In the genomic region with DNA sequence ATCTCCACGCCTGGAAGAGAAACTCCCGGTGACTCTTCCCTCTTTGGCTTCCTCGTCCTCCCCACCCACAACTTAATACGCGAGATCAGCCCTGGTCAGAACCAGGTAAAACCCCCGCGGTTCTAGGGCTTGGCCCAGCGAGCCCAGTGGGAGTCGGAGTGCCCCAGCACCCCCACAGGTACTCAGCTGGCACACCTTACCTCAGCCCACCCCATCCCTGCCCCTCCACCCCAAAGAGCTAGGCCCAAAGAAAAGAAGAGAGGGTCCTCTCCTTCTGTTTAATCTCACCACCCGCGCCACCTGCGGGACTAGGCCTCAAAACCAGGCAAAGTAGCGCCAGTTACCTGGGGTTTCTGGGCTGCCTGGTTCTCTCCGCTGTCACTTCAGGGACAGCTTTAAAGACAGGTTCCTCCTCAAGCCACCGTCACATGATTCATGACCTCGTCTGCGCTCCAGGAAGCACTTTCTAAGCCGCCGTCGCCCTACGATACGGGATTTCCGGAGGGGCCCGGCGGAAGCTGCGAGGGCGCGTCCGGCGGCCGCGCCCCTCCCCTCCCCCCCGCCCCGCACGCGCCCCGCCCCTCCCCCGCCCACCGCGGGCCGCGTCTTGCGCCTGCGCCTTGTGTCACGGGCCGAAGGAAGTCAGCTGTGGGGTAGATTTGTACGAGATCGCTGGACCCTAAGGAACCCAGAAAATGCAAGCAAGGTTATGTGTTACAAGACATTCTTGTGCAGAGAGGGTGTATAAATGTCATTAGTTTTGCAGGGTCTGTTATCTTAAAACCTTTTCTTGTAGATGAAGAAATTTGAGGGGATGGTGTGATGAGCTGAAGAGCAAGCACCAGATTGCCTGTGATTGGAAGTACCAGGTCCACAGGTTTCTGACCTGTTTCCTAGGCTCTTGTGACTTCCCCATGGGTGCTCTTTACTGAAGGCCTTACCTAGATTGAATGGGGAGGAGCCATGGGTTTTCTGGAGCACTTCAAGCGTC, we compare ENCODE assay signal across 8 cellular contexts. TPM values are rescaled to one million over a fixed set of nuclear protein-coding genes. Genes with fewer than 3 reads are reported as not detected.
DNase-seq lines count a peak whose midpoint lies in the region; TF ChIP-seq lines count a peak whose summit lies in the region.

A gene with protein sequence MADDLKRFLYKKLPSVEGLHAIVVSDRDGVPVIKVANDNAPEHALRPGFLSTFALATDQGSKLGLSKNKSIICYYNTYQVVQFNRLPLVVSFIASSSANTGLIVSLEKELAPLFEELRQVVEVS (minus strand): TSS at position 437 of the 991 bp plus-strand sequence. CDS start 464 bp downstream, outside the sequence.

- no peaks in the 10 kb centered on the region for H3K36me3 Mint-ChIP-seq in neural progenitor cell

- no peaks in the 10 kb centered on the region for H3K9me3 Mint-ChIP-seq in neural progenitor cell

- peak within 1 kb of the TSS; percentile 98 for H3K4me3 Mint-ChIP-seq in neural progenitor cell

- H3F3A ChIP-seq in neural progenitor cell (ENCODE audit: low read depth): peaks cover 15% of the 10 kb centered on the region

- peaks cover 3% of the 10 kb centered on the region for H3K27me3 Mint-ChIP-seq in neural progenitor cell (ENCODE audit: insufficient read depth, low read depth)

- H3K9me3 ChIP-seq in SJSA1 (replicated peaks) (no peaks in the 10 kb centered on the region), neural progenitor cell (ENCODE audit: low read depth) (no peaks in the 10 kb centered on the region), stomach smooth muscle (ENCODE audit: control insufficient read depth in 2 of 2, low read length in 2 of 2) (no peaks in the 10 kb centered on the region)

- peak within 1 kb of the TSS; percentile 75 for H3K4me3 ChIP-seq in SJSA1
- H3K4me3 ChIP-seq in neural progenitor cell: peak within 1 kb of the TSS; percentile 97
- peak within 1 kb of the TSS; percentile 90 to 91 for H3K4me3 ChIP-seq in stomach smooth muscle (ENCODE audit: low read length in 2 of 2)

- DNase-seq in GF-D8 (lab: John Stamatoyannopoulos, UW) (peak; percentile 84), HEK293T (ENCODE audit: extremely low spot score) (peak; percentile 91), MV-4-11 (lab: John Stamatoyannopoulos, UW) (peak; percentile 91), SJSA1 (ENCODE audit: low read depth in 1 of 2, low spot score in 2 of 2) (peak; percentile 74 to 89), foreskin melanocyte (peak; percentile 80), neural progenitor cell (ENCODE audit: low spot score) (peak; percentile 92)
- DNase-seq in activated naive CD4-positive, alpha-beta T cell (lab: John Stamatoyannopoulos, UW): peak; percentile 69 to 84 (median 79)

- POLR2A ChIA-PET in HEK293T (lab: Yijun Ruan, JAX): interaction anchor here (0.6 to 1.4 kb wide), 8 partner anchors 26 to 331 kb away, joined by 3 to 10 read pairs (median 4); a partner anchor contains a TSS

- peaks cover 14% of the 10 kb centered on the region for H3K4me1 Mint-ChIP-seq in neural progenitor cell

- H3K9ac ChIP-seq in neural progenitor cell (peak within 1 kb of the TSS; percentile 88), stomach smooth muscle (ENCODE audit: low read length in 2 of 2) (peak within 1 kb of the TSS; percentile 69 to 94)

- peaks cover 17% of the 10 kb centered on the region for H3K36me3 ChIP-seq in SJSA1
- peaks cover 5% of the 10 kb centered on the region for H3K36me3 ChIP-seq in neural progenitor cell
- H3K36me3 ChIP-seq in stomach smooth muscle (ENCODE audit: control insufficient read depth in 2 of 2, insufficient read depth in 2 of 2, low read length in 2 of 2): peaks cover 0 to 9% of the 10 kb centered on the region in 2 donors

- H4K20me1 ChIP-seq in neural progenitor cell (ENCODE audit: low read depth): no peaks in the 10 kb centered on the region

- TF ChIP-seq CTCF in neural progenitor cell (IDR thresholded peaks at IDR 0.05): no peak

- peaks cover 30% of the 10 kb centered on the region for H3K79me2 ChIP-seq in neural progenitor cell (ENCODE audit: low read depth)

- CTCF ChIA-PET in HEK293T (lab: Yijun Ruan, JAX): interaction anchor here (0.5 to 0.9 kb wide), 2 partner anchors 9 to 83 kb away, joined by 3 to 9 read pairs; no protein-coding TSS in a partner anchor

- peak within 1 kb of the TSS; percentile 98 for H3K4me2 ChIP-seq in neural progenitor cell

- H3K27me3 ChIP-seq in SJSA1 (replicated peaks) (no peaks in the 10 kb centered on the region), neural progenitor cell (no peaks in the 10 kb centered on the region), stomach smooth muscle (ENCODE audit: control insufficient read depth in 1 of 2, insufficient read depth in 2 of 2, low read length in 2 of 2) (no peaks in the 10 kb centered on the region)

- H3K27ac ChIP-seq in SJSA1 (peak within 1 kb of the TSS; percentile 60), neural progenitor cell (peak within 1 kb of the TSS; percentile 5), stomach smooth muscle (ENCODE audit: low read length) (peak within 1 kb of the TSS; percentile 66)

- H3K27ac Mint-ChIP-seq in neural progenitor cell: peak within 1 kb of the TSS; percentile 95

- peaks cover 11% of the 10 kb centered on the region for H3K4me1 ChIP-seq in SJSA1 (replicated peaks)
- peaks cover 5% of the 10 kb centered on the region for H3K4me1 ChIP-seq in neural progenitor cell
- peaks cover 13% of the 10 kb centered on the region for H3K4me1 ChIP-seq in stomach smooth muscle (ENCODE audit: control insufficient read depth, insufficient read depth, low read length)

- H2AFZ ChIP-seq in neural progenitor cell (replicated peaks): peak within 1 kb of the TSS; percentile 64

TF ChIP-seq in HEK293T, 16 proteins besides CTCF, POLR2A, EP300 and RAD21:
- TF ChIP-seq LEF1 (IDR thresholded peaks at IDR 0.05; ENCODE audit: borderline replicate concordance) (no peak), NFRKB (IDR thresholded peaks at IDR 0.05) (no peak), L3MBTL2 (conservative IDR thresholded peaks at IDR 0.05) (0 out of 2 replicates have a peak, but pooled peaks have one; percentile 24), ZNF384 (IDR thresholded peaks at IDR 0.05) (no peak), FOXK2 (IDR thresholded peaks at IDR 0.05) (no peak), CTBP1 (IDR thresholded peaks at IDR 0.05; ENCODE audit: borderline replicate concordance) (no peak), FOXM1 (IDR thresholded peaks at IDR 0.05; ENCODE audit: borderline replicate concordance) (no peak), ELF4 (IDR thresholded peaks at IDR 0.05) (0 out of 2 replicates have a peak, but pooled peaks have one; percentile 13)
- TF ChIP-seq, protein P1, sequence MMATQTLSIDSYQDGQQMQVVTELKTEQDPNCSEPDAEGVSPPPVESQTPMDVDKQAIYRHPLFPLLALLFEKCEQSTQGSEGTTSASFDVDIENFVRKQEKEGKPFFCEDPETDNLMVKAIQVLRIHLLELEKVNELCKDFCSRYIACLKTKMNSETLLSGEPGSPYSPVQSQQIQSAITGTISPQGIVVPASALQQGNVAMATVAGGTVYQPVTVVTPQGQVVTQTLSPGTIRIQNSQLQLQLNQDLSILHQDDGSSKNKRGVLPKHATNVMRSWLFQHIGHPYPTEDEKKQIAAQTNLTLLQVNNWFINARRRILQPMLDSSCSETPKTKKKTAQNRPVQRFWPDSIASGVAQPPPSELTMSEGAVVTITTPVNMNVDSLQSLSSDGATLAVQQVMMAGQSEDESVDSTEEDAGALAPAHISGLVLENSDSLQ (IDR thresholded peaks at IDR 0.05): peak; percentile 86
TF ChIP-seq in HEK293T: peak in this region for 3.

RNA-seq across cellular contexts. Expression of the gene that starts here (rescaled TPM):
- total RNA-seq in SJSA1 (2014; rRNA removed; shearing (Covaris generic)): 25.0 and 62.4 TPM in 2 replicates
- 58.4 and 96.7 TPM in 2 replicates for total RNA-seq in neural progenitor cell (ENCODE audit: low replicate concordance)

Comparison
In these comparisons a context has a peak if more than half of its experiments do, and no peak if none do; other contexts are left out.
1. Peak in every context shown above with its lines: DNase-seq, H3K4me3 ChIP-seq and H3K27ac ChIP-seq.
2. H3K27ac ChIP-seq: peak in every context shown above with its lines; median percentile 66 in stomach smooth muscle; 60 in SJSA1; 5 in neural progenitor cell.